ENCODE assay signal across 8 cellular contexts in the genomic region with DNA sequence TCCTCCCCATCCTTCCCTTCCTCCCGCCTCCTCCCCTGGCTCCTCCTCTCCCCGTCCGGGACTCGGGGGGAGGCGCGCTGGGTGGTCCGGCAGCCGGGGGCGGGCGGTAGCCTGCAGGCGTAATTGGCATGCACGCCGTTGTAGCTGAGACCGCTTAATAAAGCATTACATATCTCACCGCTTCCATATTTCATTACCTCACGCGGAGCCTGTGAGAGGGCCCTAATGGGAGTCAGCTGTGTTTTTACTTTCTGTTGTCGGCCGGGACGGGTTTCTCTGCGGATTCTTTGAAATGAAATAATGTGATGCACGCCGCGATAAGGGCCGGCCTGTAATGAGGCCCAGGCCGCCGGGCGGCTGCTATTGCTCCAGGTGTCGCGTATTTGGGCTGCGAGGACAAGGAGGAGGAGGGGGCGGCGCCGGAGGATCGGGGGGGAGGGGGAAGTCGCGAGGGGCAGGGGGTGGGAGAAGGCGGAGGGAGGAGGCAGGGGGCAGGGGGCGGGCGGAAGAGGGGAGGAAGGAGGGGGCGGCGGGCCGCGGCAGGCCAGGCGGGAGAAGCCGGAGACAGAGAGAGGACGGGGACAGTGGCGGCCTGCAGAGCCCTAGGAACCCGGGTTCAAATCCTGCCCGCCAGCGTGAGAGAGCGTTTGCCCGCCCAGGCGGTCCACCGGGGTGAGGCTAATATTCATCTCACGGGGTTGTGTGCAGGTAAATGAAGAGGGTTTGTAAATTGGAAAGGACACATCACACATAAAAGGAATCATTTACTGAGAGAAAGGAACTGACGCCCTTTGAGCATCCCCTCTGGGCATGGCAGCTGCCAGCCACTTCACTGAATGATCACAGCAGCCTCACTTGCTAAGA.
DNase-seq lines count a peak whose midpoint lies in the region; ATAC-seq and TF ChIP-seq lines count a peak whose summit lies in the region.

No MANE protein-coding gene starts in this region.

- H3K4me3 ChIP-seq in CD4-positive, alpha-beta memory T cell (ENCODE audit: low read length in 2 of 2): no peak overlapping the region
- H3K4me3 ChIP-seq in choroid plexus epithelial cell (ENCODE audit: low read depth, low read length): peak overlapping the region; percentile 56

- DNase-seq in CD4-positive, alpha-beta memory T cell: no peak
- peak; percentile 54 for DNase-seq in NCI-H1092 treated with DMSO at 0.1 percent for 48 hours (lab: John Stamatoyannopoulos, UW)
- DNase-seq in choroid plexus epithelial cell (ENCODE audit: low read depth): peak; percentile 83
- peak; percentile 7 for DNase-seq in kidney tubule cell (ENCODE audit: low spot score)
- DNase-seq in stimulated activated effector memory CD8-positive, alpha-beta T cell treated with anti-CD3 and anti-CD28 coated beads, Interleukin-12 subunit alpha, Interleukin-12 subunit beta, amount 100 ng/mL, for 72 hours (ENCODE audit: low spot score in 2 of 2): no peak
- DNase-seq in activated CD8-positive, alpha-beta memory T cell treated with anti-CD3 and anti-CD28 coated beads, Interleukin-2, amount 50 U/mL, for 48 hours: no peak
- DNase-seq in NK-92 treated with Interleukin-12 subunit alpha and Interleukin-12 subunit beta, amount 100 ng/mL, for 24 hours (lab: John Stamatoyannopoulos, UW): no peak

- peaks cover 0 to 3% of the 10 kb centered on the region in 2 donors for H3K36me3 Mint-ChIP-seq in CD4-positive, alpha-beta memory T cell
- H3K36me3 Mint-ChIP-seq in stimulated activated effector memory CD8-positive, alpha-beta T cell treated with anti-CD3 and anti-CD28 coated beads, Interleukin-12 subunit alpha, Interleukin-12 subunit beta, amount 100 ng/mL, for 72 hours: no peaks in the 10 kb centered on the region

- TF ChIP-seq CTCF in choroid plexus epithelial cell (conservative IDR thresholded peaks at IDR 0.05; ENCODE audit: low read depth, low read length): no peak

- POLR2A ChIA-PET in CD4-positive, alpha-beta memory T cell (lab: Charles Lee; ENCODE audit: partially characterized antibody): no interaction called here

- peaks cover 0 to 17% (median 14%) of the 10 kb centered on the region in 8 donors for H3K9me3 Mint-ChIP-seq in CD4-positive, alpha-beta memory T cell
- no peaks in the 10 kb centered on the region for H3K9me3 Mint-ChIP-seq in stimulated activated effector memory CD8-positive, alpha-beta T cell treated with anti-CD3 and anti-CD28 coated beads, Interleukin-12 subunit alpha, Interleukin-12 subunit beta, amount 100 ng/mL, for 72 hours

- peaks cover 3 to 9% (median 4%) of the 10 kb centered on the region in 4 donors for H3K4me1 Mint-ChIP-seq in CD4-positive, alpha-beta memory T cell
- H3K4me1 Mint-ChIP-seq in stimulated activated effector memory CD8-positive, alpha-beta T cell treated with anti-CD3 and anti-CD28 coated beads, Interleukin-12 subunit alpha, Interleukin-12 subunit beta, amount 100 ng/mL, for 72 hours: peaks cover 11% of the 10 kb centered on the region

- H3K27ac Mint-ChIP-seq in CD4-positive, alpha-beta memory T cell: peak overlapping the region in 1 of 7 donors; percentile 30
- peak overlapping the region; percentile 56 for H3K27ac Mint-ChIP-seq in stimulated activated effector memory CD8-positive, alpha-beta T cell treated with anti-CD3 and anti-CD28 coated beads, Interleukin-12 subunit alpha, Interleukin-12 subunit beta, amount 100 ng/mL, for 72 hours

- CTCF ChIA-PET in CD4-positive, alpha-beta memory T cell (lab: Charles Lee; ENCODE audit: partially characterized antibody): no interaction called here

- no peaks in the 10 kb centered on the region for H3K36me3 ChIP-seq in CD4-positive, alpha-beta memory T cell (ENCODE audit: insufficient read depth, low read length)

- peaks cover 39 to 47% of the 10 kb centered on the region in 2 donors for H3K27me3 Mint-ChIP-seq in CD4-positive, alpha-beta memory T cell

- peak overlapping the region in 7 of 8 donors; percentile 40 to 85 (median 68) for H3K4me3 Mint-ChIP-seq in CD4-positive, alpha-beta memory T cell
- peak overlapping the region; percentile 57 for H3K4me3 Mint-ChIP-seq in stimulated activated effector memory CD8-positive, alpha-beta T cell treated with anti-CD3 and anti-CD28 coated beads, Interleukin-12 subunit alpha, Interleukin-12 subunit beta, amount 100 ng/mL, for 72 hours

- H3K4me1 ChIP-seq in CD4-positive, alpha-beta memory T cell (ENCODE audit: insufficient read depth, low read length): no peaks in the 10 kb centered on the region

- peak; percentile 29 for ATAC-seq in stimulated activated effector memory CD8-positive, alpha-beta T cell treated with anti-CD3 and anti-CD28 coated beads, Interleukin-12 subunit alpha, Interleukin-12 subunit beta, amount 100 ng/mL, for 72 hours
- no peak for ATAC-seq in HG03135 (IDR thresholded peaks at IDR 0.05; ENCODE audit: unreplicated experiment)

- peaks cover 18% of the 10 kb centered on the region for H3K27me3 ChIP-seq in CD4-positive, alpha-beta memory T cell (ENCODE audit: insufficient read depth, low read length)

- peaks cover 0 to 7% of the 10 kb centered on the region in 2 donors for H3K9me3 ChIP-seq in CD4-positive, alpha-beta memory T cell (ENCODE audit: control insufficient read depth in 1 of 2, low read length in 2 of 2)

- intact Hi-C loops in CD4-positive, alpha-beta memory T cell (cut with micrococcal nuclease): no loop called here

- no peak overlapping the region for H3K27ac ChIP-seq in CD4-positive, alpha-beta memory T cell (ENCODE audit: low read depth, low read length)

Comparison
In these comparisons a context has a peak if more than half of its experiments do, and no peak if none do; other contexts are left out.
1. DNase-seq: peak in NCI-H1092 treated with DMSO at 0.1 percent for 48 hours (single experiment), choroid plexus epithelial cell (single experiment) and kidney tubule cell (single experiment); none in CD4-positive, alpha-beta memory T cell (0 of 5), stimulated activated effector memory CD8-positive, alpha-beta T cell treated with anti-CD3 and anti-CD28 coated beads, Interleukin-12 subunit alpha, Interleukin-12 subunit beta, amount 100 ng/mL, for 72 hours (0 of 2), activated CD8-positive, alpha-beta memory T cell treated with anti-CD3 and anti-CD28 coated beads, Interleukin-2, amount 50 U/mL, for 48 hours (single experiment) and NK-92 treated with Interleukin-12 subunit alpha and Interleukin-12 subunit beta, amount 100 ng/mL, for 24 hours (single experiment).